Comparison of ENCODE assay signal across 2 cellular contexts in the genomic region with DNA sequence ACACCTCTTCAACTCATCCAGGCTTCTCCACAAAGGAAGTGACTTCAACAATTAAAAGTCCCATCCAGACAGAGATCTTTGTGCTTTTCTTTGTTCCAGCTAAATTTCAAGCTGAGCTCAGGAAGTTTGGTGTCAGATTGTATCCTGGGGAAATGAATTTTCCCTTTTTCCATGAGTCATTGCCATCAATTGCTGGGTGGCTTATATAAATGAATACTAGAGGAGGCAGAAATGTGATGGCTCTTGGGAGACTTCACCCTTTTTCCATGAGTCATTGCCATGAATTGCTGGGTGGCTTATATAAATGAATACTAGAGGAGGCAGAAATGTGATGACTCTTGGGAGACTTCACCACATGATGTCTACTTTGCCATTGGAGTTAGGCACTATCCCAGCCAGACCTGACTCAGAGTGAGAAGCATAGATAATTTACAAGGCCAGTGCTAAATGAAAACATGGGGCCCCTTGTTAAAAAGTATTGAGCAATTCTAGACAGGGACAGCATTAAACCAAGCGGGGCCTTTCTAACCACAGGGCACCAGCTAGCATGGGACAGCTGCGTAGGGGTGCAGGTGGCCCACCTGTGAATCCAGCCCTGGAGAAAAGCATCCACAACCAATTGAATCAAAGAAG.
TF ChIP-seq lines count a peak whose summit lies in the region.

No MANE protein-coding gene starts in this region.

TF ChIP-seq in GM23338, 12 proteins besides CTCF, POLR2A, EP300 and RAD21 (continued from another document):
- no peak for TF ChIP-seq EZH2 (IDR thresholded peaks at IDR 0.05; ENCODE audit: low read depth, unreplicated experiment)
- no peak for TF ChIP-seq EZH2phosphoT487 (IDR thresholded peaks at IDR 0.05; ENCODE audit: unreplicated experiment)
- TF ChIP-seq STAT1 (IDR thresholded peaks at IDR 0.05; ENCODE audit: unreplicated experiment) = no peak
- TF ChIP-seq, protein P1, sequence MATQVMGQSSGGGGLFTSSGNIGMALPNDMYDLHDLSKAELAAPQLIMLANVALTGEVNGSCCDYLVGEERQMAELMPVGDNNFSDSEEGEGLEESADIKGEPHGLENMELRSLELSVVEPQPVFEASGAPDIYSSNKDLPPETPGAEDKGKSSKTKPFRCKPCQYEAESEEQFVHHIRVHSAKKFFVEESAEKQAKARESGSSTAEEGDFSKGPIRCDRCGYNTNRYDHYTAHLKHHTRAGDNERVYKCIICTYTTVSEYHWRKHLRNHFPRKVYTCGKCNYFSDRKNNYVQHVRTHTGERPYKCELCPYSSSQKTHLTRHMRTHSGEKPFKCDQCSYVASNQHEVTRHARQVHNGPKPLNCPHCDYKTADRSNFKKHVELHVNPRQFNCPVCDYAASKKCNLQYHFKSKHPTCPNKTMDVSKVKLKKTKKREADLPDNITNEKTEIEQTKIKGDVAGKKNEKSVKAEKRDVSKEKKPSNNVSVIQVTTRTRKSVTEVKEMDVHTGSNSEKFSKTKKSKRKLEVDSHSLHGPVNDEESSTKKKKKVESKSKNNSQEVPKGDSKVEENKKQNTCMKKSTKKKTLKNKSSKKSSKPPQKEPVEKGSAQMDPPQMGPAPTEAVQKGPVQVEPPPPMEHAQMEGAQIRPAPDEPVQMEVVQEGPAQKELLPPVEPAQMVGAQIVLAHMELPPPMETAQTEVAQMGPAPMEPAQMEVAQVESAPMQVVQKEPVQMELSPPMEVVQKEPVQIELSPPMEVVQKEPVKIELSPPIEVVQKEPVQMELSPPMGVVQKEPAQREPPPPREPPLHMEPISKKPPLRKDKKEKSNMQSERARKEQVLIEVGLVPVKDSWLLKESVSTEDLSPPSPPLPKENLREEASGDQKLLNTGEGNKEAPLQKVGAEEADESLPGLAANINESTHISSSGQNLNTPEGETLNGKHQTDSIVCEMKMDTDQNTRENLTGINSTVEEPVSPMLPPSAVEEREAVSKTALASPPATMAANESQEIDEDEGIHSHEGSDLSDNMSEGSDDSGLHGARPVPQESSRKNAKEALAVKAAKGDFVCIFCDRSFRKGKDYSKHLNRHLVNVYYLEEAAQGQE (IDR thresholded peaks at IDR 0.05; ENCODE audit: unreplicated experiment) = no peak
- TF ChIP-seq ZNF114 (CRISPR knock-in tag; IDR thresholded peaks at IDR 0.05) = no peak
- TF ChIP-seq POLR2AphosphoS5 (IDR thresholded peaks at IDR 0.05; ENCODE audit: low read depth) = no peak
- TF ChIP-seq, protein P2, sequence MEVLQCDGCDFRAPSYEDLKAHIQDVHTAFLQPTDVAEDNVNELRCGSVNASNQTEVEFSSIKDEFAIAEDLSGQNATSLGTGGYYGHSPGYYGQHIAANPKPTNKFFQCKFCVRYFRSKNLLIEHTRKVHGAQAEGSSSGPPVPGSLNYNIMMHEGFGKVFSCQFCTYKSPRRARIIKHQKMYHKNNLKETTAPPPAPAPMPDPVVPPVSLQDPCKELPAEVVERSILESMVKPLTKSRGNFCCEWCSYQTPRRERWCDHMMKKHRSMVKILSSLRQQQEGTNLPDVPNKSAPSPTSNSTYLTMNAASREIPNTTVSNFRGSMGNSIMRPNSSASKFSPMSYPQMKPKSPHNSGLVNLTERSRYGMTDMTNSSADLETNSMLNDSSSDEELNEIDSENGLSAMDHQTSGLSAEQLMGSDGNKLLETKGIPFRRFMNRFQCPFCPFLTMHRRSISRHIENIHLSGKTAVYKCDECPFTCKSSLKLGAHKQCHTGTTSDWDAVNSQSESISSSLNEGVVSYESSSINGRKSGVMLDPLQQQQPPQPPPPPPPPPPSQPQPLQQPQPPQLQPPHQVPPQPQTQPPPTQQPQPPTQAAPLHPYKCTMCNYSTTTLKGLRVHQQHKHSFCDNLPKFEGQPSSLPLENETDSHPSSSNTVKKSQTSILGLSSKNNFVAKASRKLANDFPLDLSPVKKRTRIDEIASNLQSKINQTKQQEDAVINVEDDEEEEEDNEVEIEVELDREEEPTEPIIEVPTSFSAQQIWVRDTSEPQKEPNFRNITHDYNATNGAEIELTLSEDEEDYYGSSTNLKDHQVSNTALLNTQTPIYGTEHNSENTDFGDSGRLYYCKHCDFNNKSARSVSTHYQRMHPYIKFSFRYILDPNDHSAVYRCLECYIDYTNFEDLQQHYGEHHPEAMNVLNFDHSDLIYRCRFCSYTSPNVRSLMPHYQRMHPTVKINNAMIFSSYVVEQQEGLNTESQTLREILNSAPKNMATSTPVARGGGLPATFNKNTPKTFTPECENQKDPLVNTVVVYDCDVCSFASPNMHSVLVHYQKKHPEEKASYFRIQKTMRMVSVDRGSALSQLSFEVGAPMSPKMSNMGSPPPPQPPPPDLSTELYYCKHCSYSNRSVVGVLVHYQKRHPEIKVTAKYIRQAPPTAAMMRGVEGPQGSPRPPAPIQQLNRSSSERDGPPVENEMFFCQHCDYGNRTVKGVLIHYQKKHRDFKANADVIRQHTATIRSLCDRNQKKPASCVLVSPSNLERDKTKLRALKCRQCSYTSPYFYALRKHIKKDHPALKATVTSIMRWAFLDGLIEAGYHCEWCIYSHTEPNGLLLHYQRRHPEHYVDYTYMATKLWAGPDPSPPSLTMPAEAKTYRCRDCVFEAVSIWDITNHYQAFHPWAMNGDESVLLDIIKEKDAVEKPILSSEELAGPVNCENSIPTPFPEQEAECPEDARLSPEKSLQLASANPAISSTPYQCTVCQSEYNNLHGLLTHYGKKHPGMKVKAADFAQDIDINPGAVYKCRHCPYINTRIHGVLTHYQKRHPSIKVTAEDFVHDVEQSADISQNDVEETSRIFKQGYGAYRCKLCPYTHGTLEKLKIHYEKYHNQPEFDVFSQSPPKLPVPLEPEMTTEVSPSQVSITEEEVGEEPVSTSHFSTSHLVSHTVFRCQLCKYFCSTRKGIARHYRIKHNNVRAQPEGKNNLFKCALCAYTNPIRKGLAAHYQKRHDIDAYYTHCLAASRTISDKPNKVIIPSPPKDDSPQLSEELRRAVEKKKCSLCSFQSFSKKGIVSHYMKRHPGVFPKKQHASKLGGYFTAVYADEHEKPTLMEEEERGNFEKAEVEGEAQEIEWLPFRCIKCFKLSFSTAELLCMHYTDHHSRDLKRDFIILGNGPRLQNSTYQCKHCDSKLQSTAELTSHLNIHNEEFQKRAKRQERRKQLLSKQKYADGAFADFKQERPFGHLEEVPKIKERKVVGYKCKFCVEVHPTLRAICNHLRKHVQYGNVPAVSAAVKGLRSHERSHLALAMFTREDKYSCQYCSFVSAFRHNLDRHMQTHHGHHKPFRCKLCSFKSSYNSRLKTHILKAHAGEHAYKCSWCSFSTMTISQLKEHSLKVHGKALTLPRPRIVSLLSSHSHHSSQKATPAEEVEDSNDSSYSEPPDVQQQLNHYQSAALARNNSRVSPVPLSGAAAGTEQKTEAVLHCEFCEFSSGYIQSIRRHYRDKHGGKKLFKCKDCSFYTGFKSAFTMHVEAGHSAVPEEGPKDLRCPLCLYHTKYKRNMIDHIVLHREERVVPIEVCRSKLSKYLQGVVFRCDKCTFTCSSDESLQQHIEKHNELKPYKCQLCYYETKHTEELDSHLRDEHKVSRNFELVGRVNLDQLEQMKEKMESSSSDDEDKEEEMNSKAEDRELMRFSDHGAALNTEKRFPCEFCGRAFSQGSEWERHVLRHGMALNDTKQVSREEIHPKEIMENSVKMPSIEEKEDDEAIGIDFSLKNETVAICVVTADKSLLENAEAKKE (CRISPR knock-in tag; IDR thresholded peaks at IDR 0.05) = no peak
- no peak for TF ChIP-seq NANOG (IDR thresholded peaks at IDR 0.05; ENCODE audit: borderline replicate concordance)
- no peak for TF ChIP-seq ZNF331 (CRISPR knock-in tag; IDR thresholded peaks at IDR 0.05; ENCODE audit: low read depth)

TF ChIP-seq in endothelial cell of umbilical vein, 7 proteins besides CTCF, POLR2A, EP300 and RAD21 (continued from another document):
- TF ChIP-seq EZH2 (IDR thresholded peaks at IDR 0.05; ENCODE audit: borderline replicate concordance, low read depth, low read length, severe bottlenecking) (no peak), FOS (IDR thresholded peaks at IDR 0.05; ENCODE audit: borderline replicate concordance, insufficient read depth, low read length) (peak; percentile 99), GATA2 (IDR thresholded peaks at IDR 0.05; ENCODE audit: insufficient read depth, insufficient read length, low read depth, low read length) (peak; percentile 82)
